ENCODE assay signal across 8 cellular contexts in the genomic region with DNA sequence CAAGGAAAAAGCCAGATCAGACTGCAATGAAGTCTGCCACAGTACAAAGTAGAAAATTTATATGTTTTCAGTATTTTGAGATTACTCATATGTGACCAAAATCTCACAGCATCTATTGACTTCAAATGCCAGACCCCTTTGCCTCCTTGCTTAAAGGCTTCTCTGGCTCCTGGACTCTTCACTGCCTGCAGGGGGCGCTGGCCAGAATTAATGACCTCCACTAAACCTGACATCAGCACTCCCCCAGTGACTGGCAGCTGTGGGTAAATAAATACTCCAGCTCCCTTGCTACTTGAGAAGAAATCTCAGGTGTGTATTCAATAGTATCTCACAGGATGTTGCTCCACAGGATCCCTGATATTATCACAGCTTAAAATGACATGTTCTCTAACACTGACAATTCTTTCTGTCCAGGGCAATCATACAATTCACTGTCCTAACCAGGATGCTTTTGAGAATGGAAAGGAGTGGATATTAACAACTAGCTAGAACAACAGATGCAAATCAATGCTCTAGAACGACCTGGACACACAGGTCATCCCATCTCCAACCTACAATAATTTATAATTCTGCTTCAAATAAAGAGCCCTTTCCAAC. TPM values are rescaled to one million over a fixed set of nuclear protein-coding genes. Genes with fewer than 3 reads are reported as not detected.
DNase-seq lines count a peak whose midpoint lies in the region; ATAC-seq and TF ChIP-seq lines count a peak whose summit lies in the region.

No MANE protein-coding gene starts in this region.

- H3K27ac ChIP-seq in CD8-positive, alpha-beta T cell (ENCODE audit: low read depth, low read length) = no peak overlapping the region
- no peak overlapping the region for H3K27ac ChIP-seq in PC-3 (ENCODE audit: low read length)
- H3K27ac ChIP-seq in smooth muscle cell (ENCODE audit: low read depth) = no peak overlapping the region

- no peak overlapping the region for H3K4me3 ChIP-seq in CD8-positive, alpha-beta T cell (ENCODE audit: low read depth, low read length)
- H3K4me3 ChIP-seq in PC-3 (ENCODE audit: low read length) (no peak overlapping the region), foreskin fibroblast (ENCODE audit: low read depth in 1 of 2, low read length in 2 of 2) (no peak overlapping the region), smooth muscle cell (no peak overlapping the region)

- H3K36me3 Mint-ChIP-seq in CD8-positive, alpha-beta T cell = peaks cover 68% of the 10 kb centered on the region
- H3K36me3 Mint-ChIP-seq in activated T-cell treated with anti-CD3 and anti-CD28 coated beads, Interleukin-2, amount 50 U/mL, for 4 hours (ENCODE audit: insufficient read depth) = peaks cover 42% of the 10 kb centered on the region

- H2AFZ ChIP-seq in PC-3 (ENCODE audit: low read length) (no peak overlapping the region), smooth muscle cell (ENCODE audit: low read depth) (no peak overlapping the region)

- ATAC-seq in CD8-positive, alpha-beta T cell = peak; percentile 24
- ATAC-seq in PC-3 (0 out of 2 replicates have a peak, but pooled peaks have one; percentile 17), HG03378 (IDR thresholded peaks at IDR 0.05; ENCODE audit: unreplicated experiment) (no peak)
- ATAC-seq in activated T-cell treated with anti-CD3 and anti-CD28 coated beads, Interleukin-2, amount 50 U/mL, for 4 hours = peak; percentile 33 to 36

- POLR2A ChIA-PET in CD8-positive, alpha-beta T cell (lab: Charles Lee) = interaction anchor here (1.3 kb wide), 1 partner anchor 47 kb away, joined by 3 read pairs; a partner anchor contains a TSS
- POLR2A ChIA-PET in PC-3 (lab: Charles Lee; ENCODE audit: unreplicated experiment) = no interaction called here

- WGBS in smooth muscle cell (ENCODE audit: low lambda C conversion rate) = 21% methylated on average over 2 of the region's 2 CpGs

- no TSS peak for BruUV-seq in PC-3 (replicated peaks; lab: Mats Ljungman, UMichigan)

- peaks cover 22% of the 10 kb centered on the region for H3K79me2 ChIP-seq in PC-3 (ENCODE audit: low read length)
- H3K79me2 ChIP-seq in smooth muscle cell (ENCODE audit: low read depth) = peaks cover 15% of the 10 kb centered on the region

- H3K4me2 ChIP-seq in PC-3 (ENCODE audit: low read length) (no peak overlapping the region), smooth muscle cell (no peak overlapping the region)

- H3K36me3 ChIP-seq in CD8-positive, alpha-beta T cell (ENCODE audit: insufficient read depth, low read length) = peaks cover 31% of the 10 kb centered on the region
- H3K36me3 ChIP-seq in PC-3 (ENCODE audit: low read depth, low read length) (peaks cover 36% of the 10 kb centered on the region), smooth muscle cell (ENCODE audit: low read depth) (no peaks in the 10 kb centered on the region)

- no peaks in the 10 kb centered on the region for H3K9me2 ChIP-seq in PC-3 (replicated peaks; ENCODE audit: low read length)

- H3K9me3 Mint-ChIP-seq in CD8-positive, alpha-beta T cell = no peaks in the 10 kb centered on the region
- no peaks in the 10 kb centered on the region for H3K9me3 Mint-ChIP-seq in activated T-cell treated with anti-CD3 and anti-CD28 coated beads, Interleukin-2, amount 50 U/mL, for 4 hours

- no peaks in the 10 kb centered on the region for H3K27me3 Mint-ChIP-seq in CD8-positive, alpha-beta T cell (ENCODE audit: low read depth)
- no peaks in the 10 kb centered on the region for H3K27me3 Mint-ChIP-seq in activated T-cell treated with anti-CD3 and anti-CD28 coated beads, Interleukin-2, amount 50 U/mL, for 4 hours (ENCODE audit: low read depth)

- H3K9me3 ChIP-seq in CD8-positive, alpha-beta T cell (ENCODE audit: low read length) = no peaks in the 10 kb centered on the region
- H3K9me3 ChIP-seq in PC-3 (ENCODE audit: low read length) (no peaks in the 10 kb centered on the region), smooth muscle cell (replicated peaks; ENCODE audit: low read depth) (no peaks in the 10 kb centered on the region)

- H3F3A ChIP-seq in PC-3 (ENCODE audit: low read length, unreplicated experiment) = no peaks in the 10 kb centered on the region
- H3F3A ChIP-seq in smooth muscle cell (ENCODE audit: low read depth) = no peaks in the 10 kb centered on the region

- H3K4me1 ChIP-seq in CD8-positive, alpha-beta T cell (ENCODE audit: insufficient read depth, low read length) = peaks cover 13% of the 10 kb centered on the region
- H3K4me1 ChIP-seq in PC-3 (ENCODE audit: insufficient read depth, low read length) (no peaks in the 10 kb centered on the region), smooth muscle cell (ENCODE audit: low read depth) (peaks cover 8% of the 10 kb centered on the region)

- H3K27me3 ChIP-seq in CD8-positive, alpha-beta T cell (ENCODE audit: insufficient read depth, low read length) = no peaks in the 10 kb centered on the region
- H3K27me3 ChIP-seq in PC-3 (ENCODE audit: low read length) = no peaks in the 10 kb centered on the region
- H3K27me3 ChIP-seq in smooth muscle cell (ENCODE audit: low read depth) = no peaks in the 10 kb centered on the region

- no peaks in the 10 kb centered on the region for H4K20me1 ChIP-seq in PC-3 (ENCODE audit: low read length)
- no peaks in the 10 kb centered on the region for H4K20me1 ChIP-seq in smooth muscle cell (ENCODE audit: low read depth)

- peak; percentile 73 for TF ChIP-seq CTCF in CD8-positive, alpha-beta T cell (IDR thresholded peaks at IDR 0.05)
- TF ChIP-seq CTCF in PC-3 (conservative IDR thresholded peaks at IDR 0.05; ENCODE audit: low read depth, low read length) (peak; percentile 86), foreskin fibroblast (IDR thresholded peaks at IDR 0.05; ENCODE audit: low read depth, low read length) (peak; percentile 85), smooth muscle cell (IDR thresholded peaks at IDR 0.05; ENCODE audit: borderline replicate concordance, insufficient read depth, poor library complexity, severe bottlenecking) (peak; percentile 70)

- H3K9ac ChIP-seq in PC-3 (ENCODE audit: low read length) (no peak overlapping the region), smooth muscle cell (ENCODE audit: low read depth) (no peak overlapping the region)

- CTCF ChIA-PET in CD8-positive, alpha-beta T cell (lab: Charles Lee) = interaction anchor here (0.9 to 2.8 kb wide), 5 partner anchors 14 to 69 kb away, joined by 3 to 8 read pairs (median 4); a partner anchor contains a TSS
- CTCF ChIA-PET in PC-3 (lab: Charles Lee) = interaction anchor here (0.6 to 0.7 kb wide), 4 partner anchors 61 to 490 kb away, joined by 3 to 6 read pairs (median 3); no protein-coding TSS in a partner anchor

- intact Hi-C loops in CD8-positive, alpha-beta T cell (cut with DNase I, micrococcal nuclease) = loop anchor here (5.0 kb wide), 2 partner anchors 162 to 213 kb away; a partner anchor contains a TSS
- intact Hi-C loops in PC-3 (cut with micrococcal nuclease) = loop anchor here (2.0 to 5.0 kb wide), 2 partner anchors 17 to 38 kb away; a partner anchor contains a TSS

- H3K27ac Mint-ChIP-seq in CD8-positive, alpha-beta T cell = no peak overlapping the region

- no peak overlapping the region for H3K4me3 Mint-ChIP-seq in CD8-positive, alpha-beta T cell
- no peak overlapping the region for H3K4me3 Mint-ChIP-seq in activated T-cell treated with anti-CD3 and anti-CD28 coated beads, Interleukin-2, amount 50 U/mL, for 4 hours

- H3K4me1 Mint-ChIP-seq in CD8-positive, alpha-beta T cell (ENCODE audit: low read depth) = peaks cover 34% of the 10 kb centered on the region
- H3K4me1 Mint-ChIP-seq in activated T-cell treated with anti-CD3 and anti-CD28 coated beads, Interleukin-2, amount 50 U/mL, for 4 hours (ENCODE audit: low read depth) = peaks cover 30% of the 10 kb centered on the region

- DNase-seq in CD8-positive, alpha-beta T cell = peak; percentile 26 to 72 (median 56)
- peak; percentile 52 for DNase-seq in HuH-7.5 (ENCODE audit: low spot score)
- DNase-seq in PC-3 = peak; percentile 69
- peak; percentile 54 for DNase-seq in activated T-cell treated with anti-CD3 and anti-CD28 coated beads, Interleukin-2, amount 50 U/mL, for 4 hours
- DNase-seq in foreskin fibroblast = peak in 1 of 2 donors; percentile 72
- no peak for DNase-seq in smooth muscle cell (lab: John Stamatoyannopoulos, UW; ENCODE audit: unreplicated experiment)
- DNase-seq in HPDE6-E6E7 (ENCODE audit: extremely low spot score) = no peak

RNA-seq across cellular contexts. Expression of a gene that starts 4.0 kb away (rescaled TPM):
- total RNA-seq in CD8-positive, alpha-beta T cell = 100 to 1,000 TPM; 146 to 156 TPM
- total RNA-seq in PC-3 (2014; rRNA removed) = 84.0 and 93.7 TPM in 2 replicates
- 100 to 1,000 TPM; 101 to 121 (median 112) TPM for total RNA-seq in activated T-cell treated with anti-CD3 and anti-CD28 coated beads, Interleukin-2, amount 50 U/mL, for 4 hours
- total RNA-seq in smooth muscle cell = 57.5 and 66.5 TPM in 2 replicates
- polyA plus RNA-seq in smooth muscle cell = 54.8 and 61.9 TPM in 2 replicates

RNA-seq across cellular contexts. Expression of a gene that starts 13.2 kb away (rescaled TPM):
- 10 to 100 TPM; 74.1 to 74.2 TPM for total RNA-seq in CD8-positive, alpha-beta T cell
- total RNA-seq in PC-3 (2014; rRNA removed) = 107 and 123 TPM in 2 replicates
- total RNA-seq in activated T-cell treated with anti-CD3 and anti-CD28 coated beads, Interleukin-2, amount 50 U/mL, for 4 hours = 100 to 1,000 TPM; 361 to 401 (median 376) TPM
- total RNA-seq in smooth muscle cell = 56.5 and 67.1 TPM in 2 replicates
- polyA plus RNA-seq in smooth muscle cell = 85.3 and 87.0 TPM in 2 replicates

RNA-seq across cellular contexts. Expression of a gene that starts 21.4 kb away (rescaled TPM):
- not detected for total RNA-seq in CD8-positive, alpha-beta T cell
- not detected in 2 replicates for total RNA-seq in PC-3 (2014; rRNA removed)
- total RNA-seq in activated T-cell treated with anti-CD3 and anti-CD28 coated beads, Interleukin-2, amount 50 U/mL, for 4 hours = not detected
- total RNA-seq in smooth muscle cell = not detected in 2 replicates
- polyA plus RNA-seq in smooth muscle cell = 0.17 and 0.71 TPM in 2 replicates

RNA-seq across cellular contexts. Expression of a gene that starts 21.5 kb away (rescaled TPM):
- 1 to 10 TPM; 4.0 to 5.6 TPM for total RNA-seq in CD8-positive, alpha-beta T cell
- total RNA-seq in PC-3 (2014; rRNA removed) = 44.6 and 49.6 TPM in 2 replicates
- total RNA-seq in activated T-cell treated with anti-CD3 and anti-CD28 coated beads, Interleukin-2, amount 50 U/mL, for 4 hours = 10 to 100 TPM; 52.2 to 56.2 (median 55.1) TPM
- total RNA-seq in smooth muscle cell = 71.1 and 106 TPM in 2 replicates
- 127 and 147 TPM in 2 replicates for polyA plus RNA-seq in smooth muscle cell

RNA-seq across cellular contexts. Expression of a gene that starts 24.3 kb away (rescaled TPM):
- total RNA-seq in CD8-positive, alpha-beta T cell = 1 to 10 TPM; 2.6 to 2.8 TPM
- 0.63 and 1.4 TPM in 2 replicates for total RNA-seq in PC-3 (2014; rRNA removed)
- total RNA-seq in activated T-cell treated with anti-CD3 and anti-CD28 coated beads, Interleukin-2, amount 50 U/mL, for 4 hours = 1 to 10 TPM; 2.7 to 4.1 (median 3.7) TPM
- total RNA-seq in smooth muscle cell = 1.6 and 2.3 TPM in 2 replicates
- 0.91 and 2.1 TPM in 2 replicates for polyA plus RNA-seq in smooth muscle cell

Comparison
In these comparisons a context has a peak if more than half of its experiments do, and no peak if none do; other contexts are left out.
1. DNase-seq: peak in CD8-positive, alpha-beta T cell (7 of 7), HuH-7.5 (single experiment), PC-3 (single experiment) and activated T-cell treated with anti-CD3 and anti-CD28 coated beads, Interleukin-2, amount 50 U/mL, for 4 hours (single experiment); none in smooth muscle cell (single experiment) and HPDE6-E6E7 (single experiment).
2. Peak in every context shown above with its lines, with median percentiles within 50 percentile points of each other: CTCF ChIP-seq.